Comparison of ENCODE assay signal across 1 cellular context in genomic region chr11:61870429-61871039, GRCh38.
TF ChIP-seq lines count a peak whose summit lies in the region.

No MANE protein-coding gene starts in this region.

TF ChIP-seq in GM12878, 131 proteins besides CTCF, POLR2A, EP300 and RAD21:
- TF ChIP-seq, protein P1, sequence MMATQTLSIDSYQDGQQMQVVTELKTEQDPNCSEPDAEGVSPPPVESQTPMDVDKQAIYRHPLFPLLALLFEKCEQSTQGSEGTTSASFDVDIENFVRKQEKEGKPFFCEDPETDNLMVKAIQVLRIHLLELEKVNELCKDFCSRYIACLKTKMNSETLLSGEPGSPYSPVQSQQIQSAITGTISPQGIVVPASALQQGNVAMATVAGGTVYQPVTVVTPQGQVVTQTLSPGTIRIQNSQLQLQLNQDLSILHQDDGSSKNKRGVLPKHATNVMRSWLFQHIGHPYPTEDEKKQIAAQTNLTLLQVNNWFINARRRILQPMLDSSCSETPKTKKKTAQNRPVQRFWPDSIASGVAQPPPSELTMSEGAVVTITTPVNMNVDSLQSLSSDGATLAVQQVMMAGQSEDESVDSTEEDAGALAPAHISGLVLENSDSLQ (IDR thresholded peaks at IDR 0.05): no peak
- TF ChIP-seq MEF2A (IDR thresholded peaks at IDR 0.05; ENCODE audit: insufficient read depth, low read depth, low read length) (no peak), MEF2B (IDR thresholded peaks at IDR 0.05; ENCODE audit: partially characterized antibody, poor library complexity, severe bottlenecking) (peak; percentile 18), RFX5 (IDR thresholded peaks at IDR 0.05; ENCODE audit: low read depth, low read length) (no peak), STAT1 (conservative IDR thresholded peaks at IDR 0.05) (no peak), NBN (IDR thresholded peaks at IDR 0.05) (no peak), EZH2 (IDR thresholded peaks at IDR 0.05; ENCODE audit: borderline replicate concordance, control insufficient read depth, low read depth, low read length) (no peak)
- TF ChIP-seq, protein P2, sequence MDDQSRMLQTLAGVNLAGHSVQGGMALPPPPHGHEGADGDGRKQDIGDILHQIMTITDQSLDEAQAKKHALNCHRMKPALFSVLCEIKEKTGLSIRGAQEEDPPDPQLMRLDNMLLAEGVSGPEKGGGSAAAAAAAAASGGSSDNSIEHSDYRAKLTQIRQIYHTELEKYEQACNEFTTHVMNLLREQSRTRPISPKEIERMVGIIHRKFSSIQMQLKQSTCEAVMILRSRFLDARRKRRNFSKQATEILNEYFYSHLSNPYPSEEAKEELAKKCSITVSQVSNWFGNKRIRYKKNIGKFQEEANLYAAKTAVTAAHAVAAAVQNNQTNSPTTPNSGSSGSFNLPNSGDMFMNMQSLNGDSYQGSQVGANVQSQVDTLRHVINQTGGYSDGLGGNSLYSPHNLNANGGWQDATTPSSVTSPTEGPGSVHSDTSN (IDR thresholded peaks at IDR 0.05; ENCODE audit: insufficient replicate concordance, low read depth, low read length): no peak
